ENCODE assay signal across 1 cellular context in the genomic region with DNA sequence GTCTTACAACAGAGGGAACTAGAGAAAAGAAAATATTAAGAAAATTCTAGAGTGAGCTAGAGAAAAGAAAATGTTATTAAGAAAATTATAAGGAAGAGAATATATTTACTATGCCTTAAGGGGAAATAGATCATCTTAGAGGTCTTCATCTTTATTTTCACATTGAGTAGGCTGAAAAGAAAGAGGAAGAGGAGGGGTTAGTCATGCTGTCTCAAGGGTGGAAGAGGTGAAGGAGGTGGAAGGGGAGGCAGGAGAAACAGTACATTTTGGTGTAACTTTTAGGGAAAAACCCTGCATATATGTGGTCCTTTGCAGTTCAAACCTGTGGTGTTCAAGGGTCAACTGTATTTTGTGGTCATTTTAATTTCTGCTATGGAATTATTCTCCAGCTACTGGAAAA.
A peak's percentile ranks its signal among the peaks of the same experiment; 100 is the strongest.
TF ChIP-seq lines count a peak whose summit lies in the region.

No MANE protein-coding gene starts in this region.

TF ChIP-seq in GM12878, 131 proteins besides CTCF, POLR2A, EP300 and RAD21 (continued from another document):
- no peak for TF ChIP-seq FOS (IDR thresholded peaks at IDR 0.05; ENCODE audit: borderline replicate concordance, extremely low read depth, insufficient read length)
- TF ChIP-seq SPI1 (IDR thresholded peaks at IDR 0.05; ENCODE audit: borderline replicate concordance, insufficient read depth, low read depth, low read length) = peak; percentile 29; the same call in 1 of the 2 replicates
- no peak for TF ChIP-seq WRNIP1 (IDR thresholded peaks at IDR 0.05; ENCODE audit: borderline replicate concordance, low read depth, low read length)
TF ChIP-seq in GM12878: peak in this region for 1.
